In the genomic region with DNA sequence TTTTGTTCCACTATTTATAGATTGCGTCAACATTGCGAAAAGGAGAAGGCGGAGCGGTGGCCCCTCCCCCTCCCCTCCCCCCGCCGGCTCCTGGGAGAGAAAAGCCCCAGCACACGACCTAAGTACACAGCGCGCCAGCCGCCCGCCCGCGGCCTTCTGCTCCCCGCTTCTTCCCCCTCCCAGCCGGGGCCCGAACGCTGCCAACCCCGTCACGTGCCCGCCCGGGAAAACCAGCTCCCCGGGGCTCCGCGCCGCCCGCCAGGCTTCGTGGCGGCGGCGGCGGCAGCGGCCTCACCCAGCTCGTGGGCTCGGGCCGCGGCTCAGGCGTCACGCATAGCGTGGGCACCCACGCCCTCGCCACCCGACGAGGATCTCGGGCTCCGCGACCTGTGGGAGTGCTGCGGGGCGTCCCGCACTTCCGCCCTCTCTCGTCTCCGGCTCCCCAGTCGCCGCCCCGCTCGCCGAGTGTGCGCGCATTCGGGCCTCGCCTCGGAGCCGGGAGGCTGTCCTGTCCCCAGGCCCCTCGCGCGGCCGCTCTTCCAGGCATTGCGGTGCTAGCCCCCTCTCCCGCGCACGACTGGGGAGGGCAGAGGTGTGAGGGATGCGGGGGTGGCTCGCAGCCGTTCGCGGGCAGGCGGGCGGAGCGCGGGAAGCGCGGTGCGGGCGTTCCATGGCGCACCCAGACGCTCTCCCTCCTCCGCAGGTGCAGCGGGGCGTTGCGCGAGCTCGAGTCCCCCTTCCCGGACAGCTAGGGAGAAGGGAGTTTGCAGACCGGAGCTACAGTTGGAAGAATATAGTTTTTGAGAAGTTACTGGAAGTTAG, we compare ENCODE assay signal across 8 cellular contexts.
DNase-seq lines count a peak whose midpoint lies in the region; ATAC-seq and TF ChIP-seq lines count a peak whose summit lies in the region.

No MANE protein-coding gene starts in this region.

- H3K4me1 ChIP-seq in DOHH2 (ENCODE audit: control insufficient read depth, low read length) = peaks cover 65% of the 10 kb centered on the region

- no peak for TF ChIP-seq CTCF in DOHH2 (IDR thresholded peaks at IDR 0.05; ENCODE audit: low read depth, low read length, poor library complexity, severe bottlenecking)
- TF ChIP-seq CTCF in cardiac fibroblast (IDR thresholded peaks at IDR 0.05; ENCODE audit: low read depth, low read length) = no peak

- H3K36me3 ChIP-seq in DOHH2 (ENCODE audit: control insufficient read depth, low read length) = peaks cover 40% of the 10 kb centered on the region

- DNase-seq in NCI-H446 (lab: John Stamatoyannopoulos, UW) = peak; percentile 69 to 89
- DNase-seq in activated CD4-positive, CD25-positive, alpha-beta regulatory T cell (lab: John Stamatoyannopoulos, UW) = peak; percentile 53 to 69 (median 66)
- DNase-seq in cardiac fibroblast (ENCODE audit: low read depth in 2 of 2) = peak; percentile 87 to 96
- peak; percentile 74 to 76 (median 75) for DNase-seq in immature natural killer cell

- H3K27me3 Mint-ChIP-seq in immature natural killer cell (ENCODE audit: low read depth in 3 of 3) = peaks cover 25 to 53% (median 42%) of the 10 kb centered on the region in 3 donors

- no peaks in the 10 kb centered on the region for H3K9me3 ChIP-seq in DOHH2 (ENCODE audit: control insufficient read depth, insufficient read depth, low read length)

- H3F3A ChIP-seq in DOHH2 (ENCODE audit: control insufficient read depth, insufficient read depth) = peaks cover 31% of the 10 kb centered on the region

- peak overlapping the region; percentile 91 to 96 (median 94) for H3K27ac Mint-ChIP-seq in immature natural killer cell

- H3K36me3 Mint-ChIP-seq in immature natural killer cell = no peaks in the 10 kb centered on the region

- peaks cover 77% of the 10 kb centered on the region for H3K79me2 ChIP-seq in DOHH2 (ENCODE audit: control insufficient read depth, low read length)

- peaks cover 18% of the 10 kb centered on the region for H4K20me1 ChIP-seq in DOHH2 (ENCODE audit: control insufficient read depth, insufficient read depth, low read depth, low read length)

- H3K27me3 ChIP-seq in DOHH2 (ENCODE audit: control insufficient read depth, low read length) = peaks cover 6% of the 10 kb centered on the region; the same call in 1 of the 2 replicates

- ATAC-seq in HG03097 (IDR thresholded peaks at IDR 0.05; ENCODE audit: low FRiP score, unreplicated experiment) = peak; percentile 19
- no peak for ATAC-seq in GM21717 (IDR thresholded peaks at IDR 0.05; ENCODE audit: unreplicated experiment)

- H3K27ac ChIP-seq in DOHH2 (ENCODE audit: low read depth, low read length) = peak overlapping the region; percentile 89
- H3K27ac ChIP-seq in skin epidermis = peak overlapping the region; percentile 91 to 100 (median 97)

- H3K9me2 ChIP-seq in DOHH2 (replicated peaks; ENCODE audit: control insufficient read depth, low read length) = no peaks in the 10 kb centered on the region

- H3K4me3 ChIP-seq in DOHH2 (ENCODE audit: low read length) (peak overlapping the region; percentile 93), cardiac fibroblast (replicated peaks in 1 of 2; ENCODE audit: low read depth in 2 of 2, low read length in 2 of 2) (peak overlapping the region; percentile 87 to 92), skin epidermis (peak overlapping the region; percentile 56 to 97 (median 88))

- peaks cover 48 to 58% of the 10 kb centered on the region in 2 donors for H3K4me1 Mint-ChIP-seq in immature natural killer cell

- H3K4me2 ChIP-seq in DOHH2 (ENCODE audit: low read length) = peak overlapping the region; percentile 88

- H3K9me3 Mint-ChIP-seq in immature natural killer cell = peaks cover 0 to 2% (median 0%) of the 10 kb centered on the region in 6 donors

- H3K4me3 Mint-ChIP-seq in immature natural killer cell = peak overlapping the region; percentile 87 to 98 (median 90)
